8 cellular contexts compared by ENCODE assay signal in genomic region chr1:7770939-7771672, GRCh38. TPM values are rescaled to one million over a fixed set of nuclear protein-coding genes. Genes with fewer than 3 reads are reported as not detected.
DNase-seq lines count a peak whose midpoint lies in the region; ATAC-seq and TF ChIP-seq lines count a peak whose summit lies in the region.

A gene with protein sequence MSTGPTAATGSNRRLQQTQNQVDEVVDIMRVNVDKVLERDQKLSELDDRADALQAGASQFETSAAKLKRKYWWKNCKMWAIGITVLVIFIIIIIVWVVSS (plus strand): TSS chr1:7771296. CDS start chr1:7771384, 88 bp downstream.

- H3K79me2 ChIP-seq in OCI-LY1 (ENCODE audit: insufficient read depth, low read length): no peaks in the 10 kb centered on the region

- H3K27me3 ChIP-seq in BJ (ENCODE audit: control insufficient read depth, insufficient read depth, low read length) (no peaks in the 10 kb centered on the region), OCI-LY1 (ENCODE audit: insufficient read depth, low read length) (no peaks in the 10 kb centered on the region)

- CTCF ChIA-PET in BJ (lab: Yijun Ruan, JAX): interaction anchor here (1.7 kb wide), 1 partner anchor 103 kb away, joined by 13 read pairs; no protein-coding TSS in a partner anchor

- ATAC-seq in HG03457 (IDR thresholded peaks at IDR 0.05; ENCODE audit: unreplicated experiment) (peak; percentile 57), mucosa of descending colon (peak; percentile 99)

- intact Hi-C loops in mucosa of descending colon (cut with DNase I, micrococcal nuclease): no loop called here

- TF ChIP-seq CTCF in BJ (IDR thresholded peaks at IDR 0.05; ENCODE audit: insufficient read depth, low read depth, low read length) (no peak), OCI-LY1 (IDR thresholded peaks at IDR 0.05; ENCODE audit: low read length) (no peak), mucosa of descending colon (IDR thresholded peaks at IDR 0.05) (no peak)

- peaks cover 13% of the 10 kb centered on the region for H3K4me1 ChIP-seq in OCI-LY1 (ENCODE audit: insufficient read depth, low read length, severe bottlenecking)
- peaks cover 11% of the 10 kb centered on the region for H3K4me1 ChIP-seq in mucosa of descending colon (ENCODE audit: low read depth)

- H4K20me1 ChIP-seq in OCI-LY1 (ENCODE audit: insufficient read depth, low read length): no peaks in the 10 kb centered on the region

- H3K9me2 ChIP-seq in OCI-LY1 (ENCODE audit: low read depth, low read length): no peaks in the 10 kb centered on the region

- peak within 1 kb of the TSS; percentile 77 for H3K9ac ChIP-seq in OCI-LY1 (ENCODE audit: low read length)

- 0 out of 2 replicates have a peak, but pooled peaks cover 1% of the 10 kb centered on the region for H3K36me3 ChIP-seq in BJ (ENCODE audit: control insufficient read depth, insufficient read depth, low read length)
- H3K36me3 ChIP-seq in OCI-LY1 (ENCODE audit: insufficient read depth, low read length): peaks cover 17% of the 10 kb centered on the region; the same call in 1 of the 2 replicates
- no peaks in the 10 kb centered on the region for H3K36me3 ChIP-seq in mucosa of descending colon (ENCODE audit: low read depth)

- H3K4me2 ChIP-seq in OCI-LY1 (ENCODE audit: low read length): peak within 1 kb of the TSS; percentile 91

- DNase-seq in BJ (ENCODE audit: low read depth) (no peak), GM19238 (ENCODE audit: insufficient read length, low spot score) (peak; percentile 91), epidermal melanocyte (ENCODE audit: insufficient read length, low spot score) (peak; percentile 93), mucosa of descending colon (peak; percentile 91 to 95 (median 91))
- peak; percentile 98 for DNase-seq in activated CD8-positive, alpha-beta memory T cell treated with anti-CD3 and anti-CD28 coated beads, Interleukin-2, amount 50 U/mL, for 48 hours
- DNase-seq in stimulated activated CD8-positive, alpha-beta memory T cell treated with anti-CD3 and anti-CD28 coated beads, Interleukin-4, amount 100 ng/mL, for 1 hour (ENCODE audit: low read depth in 2 of 2, low spot score in 1 of 2): peak; percentile 82 to 85

- POLR2A ChIA-PET in BJ (lab: Charles Lee): no interaction called here

- H2AFZ ChIP-seq in OCI-LY1 (ENCODE audit: low read length): peak within 1 kb of the TSS; percentile 97

- H3F3A ChIP-seq in OCI-LY1 (ENCODE audit: insufficient read depth, low read length): no peaks in the 10 kb centered on the region

- H3K4me3 ChIP-seq in BJ (ENCODE audit: low read depth, low read length): peak within 1 kb of the TSS; percentile 65
- peak within 1 kb of the TSS; percentile 84 for H3K4me3 ChIP-seq in OCI-LY1 (ENCODE audit: low read depth, low read length, poor library complexity, severe bottlenecking)
- H3K4me3 ChIP-seq in mucosa of descending colon: peak within 1 kb of the TSS; percentile 82

- H3K27ac ChIP-seq in OCI-LY1 (ENCODE audit: low read depth, low read length, poor library complexity, severe bottlenecking): no peak within 1 kb of the TSS

- H3K9me3 ChIP-seq in OCI-LY1 (ENCODE audit: low read length) (no peaks in the 10 kb centered on the region), mucosa of descending colon (no peaks in the 10 kb centered on the region)

RNA-seq across cellular contexts. Expression of the gene that starts here (rescaled TPM):
- polyA plus RNA-seq in BJ (2011; rRNA removed): 106 and 162 TPM in 2 replicates
- polyA minus RNA-seq in BJ (2011; rRNA and poly(A)+ RNA removed): 49.1 and 51.0 TPM in 2 replicates
- total RNA-seq in mucosa of descending colon: 100 to 1,000 TPM in 1 of 3 donors, 10 to 100 TPM in 2; 91.6 to 105 (median 94.3) TPM
